ENCODE assay signal across 9 cellular contexts in the genomic region with DNA sequence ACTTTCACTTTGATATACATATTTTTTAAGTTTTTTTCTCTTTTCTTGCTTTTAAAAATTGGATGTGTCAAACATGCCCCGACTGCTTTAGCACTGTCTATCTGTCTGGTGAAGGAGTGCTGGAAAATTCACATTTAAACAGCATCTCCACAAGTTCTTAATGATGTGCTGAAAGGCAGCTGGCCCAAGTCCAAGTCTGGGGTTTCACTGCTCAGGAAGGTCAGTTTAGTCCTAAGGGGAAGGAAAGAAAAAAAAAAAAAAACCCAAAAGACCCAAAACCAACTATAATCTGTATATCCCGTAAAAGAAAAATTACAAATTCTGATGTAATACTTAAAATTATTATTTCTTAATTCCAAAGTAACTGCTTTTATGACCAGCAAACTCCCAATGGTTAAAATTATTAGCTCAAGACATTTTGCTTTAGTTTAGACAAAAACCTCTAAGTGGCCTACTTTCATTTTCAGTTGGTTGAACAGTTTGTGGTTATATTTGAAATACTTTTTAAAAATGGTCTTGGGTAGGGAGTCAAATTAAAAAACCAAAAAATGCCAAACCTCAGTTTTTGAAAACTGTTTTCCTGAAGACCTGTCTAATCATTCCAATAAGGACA.
DNase-seq lines count a peak whose midpoint lies in the region; ATAC-seq and TF ChIP-seq lines count a peak whose summit lies in the region.
"Had no signal": no experiment of that assay in that cellular context is flagged by ENCODE, and none has a peak within 500 bp of the region (broad histone marks: within the 10 kb centered on the region; RNA-seq: fewer than 3 reads in every experiment).

No MANE protein-coding gene starts in this region.

- H3K4me2 ChIP-seq in SK-N-SH = 0 out of 2 replicates have a peak overlapping the region, but pooled peaks have one; percentile 43

- H3K4me3 ChIP-seq in SK-N-SH (ENCODE audit: low read depth in 2 of 2, low read length in 1 of 2) (no peak overlapping the region), RWPE2 (ENCODE audit: severe bottlenecking) (no peak overlapping the region), thyroid gland (replicated peaks in 1 of 3) (no peak overlapping the region)

- H3K36me3 ChIP-seq in SK-N-SH (replicated peaks in 1 of 2; ENCODE audit: control insufficient read depth in 1 of 2, insufficient read depth in 2 of 2, low read length in 1 of 2) (no peaks in the 10 kb centered on the region), RWPE2 (ENCODE audit: low read depth) (no peaks in the 10 kb centered on the region), thyroid gland (no peaks in the 10 kb centered on the region)

- H3K4me1 ChIP-seq in SK-N-SH (ENCODE audit: control insufficient read depth in 1 of 2, insufficient read depth in 2 of 2, low read depth in 1 of 2, low read length in 1 of 2) (peaks cover 2 to 9% of the 10 kb centered on the region in 2 experiments; a peak in 3 of 4 replicates), RWPE2 (ENCODE audit: insufficient read depth, poor library complexity, severe bottlenecking) (peaks cover 27% of the 10 kb centered on the region), thyroid gland (no peaks in the 10 kb centered on the region)

- H3K27me3 ChIP-seq in SK-N-SH (ENCODE audit: insufficient read depth) = no peaks in the 10 kb centered on the region
- no peaks in the 10 kb centered on the region for H3K27me3 ChIP-seq in RWPE2 (ENCODE audit: insufficient read depth, poor library complexity, severe bottlenecking)
- no peaks in the 10 kb centered on the region for H3K27me3 ChIP-seq in thyroid gland

- TF ChIP-seq RAD21 in SK-N-SH (IDR thresholded peaks at IDR 0.05; ENCODE audit: low read length) = no peak

- ATAC-seq in SK-N-SH treated with all-trans-retinoic acid at 6 μM for 48 hours = no peak
- ATAC-seq in RWPE2 (ENCODE audit: low read depth) = no peak
- ATAC-seq in GM18517 (IDR thresholded peaks at IDR 0.05; ENCODE audit: unreplicated experiment) = no peak
- ATAC-seq: stimulated activated naive CD8-positive, alpha-beta T cell treated with anti-CD3 and anti-CD28 coated beads, Interleukin-15, amount 100 ng/mL, for 72 hours had no signal

- H2AFZ ChIP-seq in SK-N-SH (ENCODE audit: low read depth) = peak overlapping the region; percentile 48; the same call in 1 of the 2 replicates

- TF ChIP-seq POLR2A in thyroid gland (IDR thresholded peaks at IDR 0.05) = no peak

- H3K9me3 ChIP-seq in SK-N-SH = peaks cover under 1% of the 10 kb centered on the region; the same call in 1 of the 2 replicates
- no peaks in the 10 kb centered on the region for H3K9me3 ChIP-seq in RWPE2 (ENCODE audit: severe bottlenecking)
- H3K9me3 ChIP-seq in thyroid gland = no peaks in the 10 kb centered on the region

- peaks cover 10% of the 10 kb centered on the region for H3F3A ChIP-seq in SK-N-SH (replicated peaks; ENCODE audit: insufficient read depth)

- CTCF ChIA-PET in SK-N-SH (lab: Yijun Ruan, JAX) = interaction anchor here (0.8 to 3.5 kb wide), 4 partner anchors 51 to 857 kb away, joined by 3 to 12 read pairs (median 4); no protein-coding TSS in a partner anchor

- no peaks in the 10 kb centered on the region for H3K79me2 ChIP-seq in SK-N-SH (ENCODE audit: insufficient read depth)

- DNase-seq in SK-N-SH = no peak
- no peak for DNase-seq in RWPE2 (ENCODE audit: low spot score)
- peak; percentile 87 for DNase-seq in glomerular visceral epithelial cell (ENCODE audit: extremely low spot score)
- DNase-seq in thyroid gland = peak; percentile 40 to 49
- no peak for DNase-seq in effector CD8-positive, alpha-beta T cell (lab: John Stamatoyannopoulos, UW)
- no peak for DNase-seq in activated CD4-positive, alpha-beta T cell treated with anti-CD3 and anti-CD28 coated beads for 1 hour
- DNase-seq: stimulated activated naive CD8-positive, alpha-beta T cell treated with anti-CD3 and anti-CD28 coated beads, Interleukin-15, amount 100 ng/mL, for 72 hours had no signal

- H3K27ac ChIP-seq in SK-N-SH (ENCODE audit: low read depth in 2 of 2, low read length in 1 of 2) (peak overlapping the region in 1 of 2 experiments; percentile 53; a peak in 1 of 4 replicates), RWPE2 (ENCODE audit: poor library complexity, severe bottlenecking) (peak overlapping the region; percentile 51), thyroid gland (no peak overlapping the region)

- TF ChIP-seq EP300 in SK-N-SH (IDR thresholded peaks at IDR 0.05; ENCODE audit: borderline replicate concordance in 1 of 2, low read depth in 1 of 2, low read length in 1 of 2) = no peak

- H3K9ac ChIP-seq in SK-N-SH = no peak overlapping the region

- no peaks in the 10 kb centered on the region for H4K20me1 ChIP-seq in SK-N-SH (ENCODE audit: insufficient read depth)

- no peaks in the 10 kb centered on the region for H3K9me2 ChIP-seq in SK-N-SH

- TF ChIP-seq CTCF in SK-N-SH (IDR thresholded peaks at IDR 0.05) (no peak), RWPE2 (IDR thresholded peaks at IDR 0.05; ENCODE audit: poor library complexity, severe bottlenecking) (no peak), thyroid gland (IDR thresholded peaks at IDR 0.05) (no peak)

- POLR2A ChIA-PET in SK-N-SH (lab: Yijun Ruan, JAX) = no interaction called here

- 57% methylated on average over 2 of the region's 2 CpGs for WGBS in SK-N-SH (ENCODE audit: low lambda C conversion rate)
- WGBS in thyroid gland, 2 donors = 46 to 47% methylated on average over 2 of the region's 2 CpGs

- intact Hi-C loops in thyroid gland (cut with DNase I) = no loop called here

TF ChIP-seq in SK-N-SH, 30 proteins besides CTCF, POLR2A, EP300 and RAD21 (continues in another document):
- TF ChIP-seq NFIC (IDR thresholded peaks at IDR 0.05; ENCODE audit: borderline replicate concordance) (peak; percentile 78), REST (IDR thresholded peaks at IDR 0.05; ENCODE audit: low read depth, low read length) (no peak)

TF ChIP-seq in SK-N-SH treated with all-trans-retinoic acid at 6 μM for 48 hours, 23 proteins besides CTCF, POLR2A, EP300 and RAD21 (continues in another document):
- TF ChIP-seq PATZ1 (CRISPR knock-in tag; IDR thresholded peaks at IDR 0.05; ENCODE audit: borderline replicate concordance) (no peak), ZNF70 (CRISPR knock-in tag; IDR thresholded peaks at IDR 0.05) (no peak), ARNTL (CRISPR knock-in tag; IDR thresholded peaks at IDR 0.05; ENCODE audit: borderline replicate concordance, low read depth) (no peak), ZC3H10 (CRISPR knock-in tag; IDR thresholded peaks at IDR 0.05) (no peak), ZFP30 (CRISPR knock-in tag; IDR thresholded peaks at IDR 0.05) (no peak), SNAI2 (CRISPR knock-in tag; IDR thresholded peaks at IDR 0.05) (no peak), ZNF565 (CRISPR knock-in tag; conservative IDR thresholded peaks at IDR 0.05; ENCODE audit: low read depth) (no peak)
- TF ChIP-seq, protein P1, sequence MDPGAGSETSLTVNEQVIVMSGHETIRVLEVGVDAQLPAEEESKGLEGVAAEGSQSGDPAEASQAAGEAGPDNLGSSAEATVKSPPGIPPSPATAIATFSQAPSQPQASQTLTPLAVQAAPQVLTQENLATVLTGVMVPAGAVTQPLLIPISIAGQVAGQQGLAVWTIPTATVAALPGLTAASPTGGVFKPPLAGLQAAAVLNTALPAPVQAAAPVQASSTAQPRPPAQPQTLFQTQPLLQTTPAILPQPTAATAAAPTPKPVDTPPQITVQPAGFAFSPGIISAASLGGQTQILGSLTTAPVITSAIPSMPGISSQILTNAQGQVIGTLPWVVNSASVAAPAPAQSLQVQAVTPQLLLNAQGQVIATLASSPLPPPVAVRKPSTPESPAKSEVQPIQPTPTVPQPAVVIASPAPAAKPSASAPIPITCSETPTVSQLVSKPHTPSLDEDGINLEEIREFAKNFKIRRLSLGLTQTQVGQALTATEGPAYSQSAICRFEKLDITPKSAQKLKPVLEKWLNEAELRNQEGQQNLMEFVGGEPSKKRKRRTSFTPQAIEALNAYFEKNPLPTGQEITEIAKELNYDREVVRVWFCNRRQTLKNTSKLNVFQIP (CRISPR knock-in tag; IDR thresholded peaks at IDR 0.05; ENCODE audit: borderline replicate concordance, low read depth) = no peak
- TF ChIP-seq, protein P2, sequence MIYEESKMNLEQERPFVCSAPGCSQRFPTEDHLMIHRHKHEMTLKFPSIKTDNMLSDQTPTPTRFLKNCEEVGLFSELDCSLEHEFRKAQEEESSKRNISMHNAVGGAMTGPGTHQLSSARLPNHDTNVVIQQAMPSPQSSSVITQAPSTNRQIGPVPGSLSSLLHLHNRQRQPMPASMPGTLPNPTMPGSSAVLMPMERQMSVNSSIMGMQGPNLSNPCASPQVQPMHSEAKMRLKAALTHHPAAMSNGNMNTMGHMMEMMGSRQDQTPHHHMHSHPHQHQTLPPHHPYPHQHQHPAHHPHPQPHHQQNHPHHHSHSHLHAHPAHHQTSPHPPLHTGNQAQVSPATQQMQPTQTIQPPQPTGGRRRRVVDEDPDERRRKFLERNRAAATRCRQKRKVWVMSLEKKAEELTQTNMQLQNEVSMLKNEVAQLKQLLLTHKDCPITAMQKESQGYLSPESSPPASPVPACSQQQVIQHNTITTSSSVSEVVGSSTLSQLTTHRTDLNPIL (CRISPR knock-in tag; IDR thresholded peaks at IDR 0.05; ENCODE audit: low read depth) = no peak

Comparison
In these comparisons a context has a peak if more than half of its experiments do, and no peak if none do; other contexts are left out.
1. DNase-seq: peak in glomerular visceral epithelial cell (single experiment) and thyroid gland (2 of 2); none in SK-N-SH (single experiment), RWPE2 (single experiment), effector CD8-positive, alpha-beta T cell (single experiment) and activated CD4-positive, alpha-beta T cell treated with anti-CD3 and anti-CD28 coated beads for 1 hour (single experiment).